ENCODE assay signal across 10 cellular contexts in the genomic region with DNA sequence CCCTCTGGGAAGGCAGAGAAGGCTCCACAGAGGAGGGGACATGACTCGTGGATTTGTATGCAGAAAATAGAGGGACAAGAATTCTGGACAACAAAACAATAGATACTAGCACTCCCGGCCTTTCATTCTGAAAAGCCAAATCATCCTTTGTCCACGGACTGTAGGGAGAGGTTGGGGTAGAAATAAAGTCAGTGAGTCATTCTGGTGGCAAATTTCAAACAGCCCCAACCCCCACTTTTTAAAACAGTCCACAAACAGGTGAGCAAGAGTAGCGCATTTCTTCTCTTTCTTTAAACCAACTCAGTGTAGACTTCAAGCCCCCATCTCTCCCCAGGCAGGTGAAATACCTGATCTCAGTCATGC. TPM values are rescaled to one million over a fixed set of nuclear protein-coding genes. Genes with fewer than 3 reads are reported as not detected.
A peak's percentile ranks its signal among the peaks of the same experiment; 100 is the strongest.
DNase-seq lines count a peak whose midpoint lies in the region; ATAC-seq and TF ChIP-seq lines count a peak whose summit lies in the region.
"Had no signal": no experiment of that assay in that cellular context is flagged by ENCODE, and none has a peak within 500 bp of the region (broad histone marks: within the 10 kb centered on the region; RNA-seq: fewer than 3 reads in every experiment).

No MANE protein-coding gene starts in this region.

- intact Hi-C loops in PC-3 (cut with micrococcal nuclease): loop anchor here (2.0 kb wide), 1 partner anchor 26 kb away; no protein-coding TSS in a partner anchor
- intact Hi-C loops in mammary epithelial cell (cut with micrococcal nuclease): loop anchor here (1.0 kb wide), 1 partner anchor 26 kb away; no protein-coding TSS in a partner anchor

- H3F3A ChIP-seq in PC-3 (ENCODE audit: low read length, unreplicated experiment): peaks cover 7% of the 10 kb centered on the region

- no peaks in the 10 kb centered on the region for H3K27me3 ChIP-seq in PC-3 (ENCODE audit: low read length)
- no peaks in the 10 kb centered on the region for H3K27me3 ChIP-seq in mammary epithelial cell (ENCODE audit: insufficient read depth, low read length)
- H3K27me3 ChIP-seq in lung (ENCODE audit: control insufficient read depth, insufficient read depth): no peaks in the 10 kb centered on the region
- H3K27me3 ChIP-seq in subcutaneous abdominal adipose tissue (ENCODE audit: control insufficient read depth in 5 of 5, insufficient read depth in 4 of 5, low read length in 5 of 5): no peaks in the 10 kb centered on the region

- in situ Hi-C loops in mammary epithelial cell (cut with MboI; ENCODE audit: low sequenced_read_pairs in 2 of 2): no loop called here

- CTCF ChIA-PET in PC-3 (lab: Charles Lee): no interaction called here
- CTCF ChIA-PET in mammary epithelial cell (lab: Charles Lee; ENCODE audit: low non-redundant PET): no interaction called here

- BruUV-seq in PC-3 (replicated peaks; lab: Mats Ljungman, UMichigan): no TSS peak
- no TSS peak for BruUV-seq in mammary epithelial cell (replicated peaks; lab: Mats Ljungman, UMichigan)

- DNase-seq in PC-3: peak; percentile 79
- peak; percentile 27 for DNase-seq in mammary epithelial cell
- no peak for DNase-seq in lung (ENCODE audit: low spot score)
- DNase-seq in NCI-H774 (lab: John Stamatoyannopoulos, UW): no peak
- no peak for DNase-seq in activated CD4-positive, CD25-positive, alpha-beta regulatory T cell (lab: John Stamatoyannopoulos, UW)
- DNase-seq in occipital lobe (lab: John Stamatoyannopoulos, UW): no peak
- DNase-seq: KBM-7, NCI-H2081 treated with DMSO at 0.1 percent for 48 hours had no signal

- WGBS in mammary epithelial cell (ENCODE audit: low coverage, missing lambda C conversion rate): 26% methylated on average over 4 of the region's 4 CpGs
- 59% methylated on average over 4 of the region's 4 CpGs for WGBS in lung, 2 donors

- TF ChIP-seq CTCF in PC-3 (conservative IDR thresholded peaks at IDR 0.05; ENCODE audit: low read depth, low read length) (no peak), mammary epithelial cell (conservative IDR thresholded peaks at IDR 0.05 in 1 of 2, IDR thresholded peaks at IDR 0.05 in 1 of 2; ENCODE audit: extremely low read depth in 1 of 2, insufficient read depth in 1 of 2, low read depth in 1 of 2, low read length in 2 of 2) (no peak), lung (IDR thresholded peaks at IDR 0.05; ENCODE audit: control extremely low read depth, extremely low read depth) (no peak)

- POLR2A ChIA-PET in PC-3 (lab: Charles Lee; ENCODE audit: unreplicated experiment): no interaction called here

- no peaks in the 10 kb centered on the region for H3K9me3 ChIP-seq in PC-3 (ENCODE audit: low read length)
- H3K9me3 ChIP-seq in mammary epithelial cell (replicated peaks; ENCODE audit: insufficient read depth, low read length): no peaks in the 10 kb centered on the region
- H3K9me3 ChIP-seq in lung (ENCODE audit: control insufficient read depth in 2 of 2, insufficient read depth in 1 of 2, low read length in 1 of 2): no peaks in the 10 kb centered on the region
- no peaks in the 10 kb centered on the region for H3K9me3 ChIP-seq in subcutaneous abdominal adipose tissue (ENCODE audit: control insufficient read depth in 5 of 5, low read length in 5 of 5)

- H3K9ac ChIP-seq in PC-3 (ENCODE audit: low read length) (peak overlapping the region; percentile 75), mammary epithelial cell (ENCODE audit: insufficient read depth, low read length) (peak overlapping the region; percentile 71), subcutaneous abdominal adipose tissue (ENCODE audit: low read length in 5 of 5) (peak overlapping the region in 4 of 5 donors; percentile 6 to 70 (median 24))

- H3K4me3 ChIP-seq in PC-3 (ENCODE audit: low read length) (peak overlapping the region; percentile 59), mammary epithelial cell (replicated peaks in 1 of 3; ENCODE audit: insufficient read depth in 1 of 3, low read depth in 2 of 3, low read length in 3 of 3) (peak overlapping the region in 1 of 3 experiments; percentile 17), lung (no peak overlapping the region), subcutaneous abdominal adipose tissue (ENCODE audit: low read depth in 1 of 5, low read length in 5 of 5) (peak overlapping the region; percentile 21 to 41 (median 38))

- dilution Hi-C loops in mammary epithelial cell (cut with HindIII; ENCODE audit: low sequenced_read_pairs): no loop called here

- H3K36me3 ChIP-seq in PC-3 (ENCODE audit: low read depth, low read length) (no peaks in the 10 kb centered on the region), mammary epithelial cell (ENCODE audit: insufficient read depth, low read length) (no peaks in the 10 kb centered on the region), lung (ENCODE audit: control insufficient read depth in 2 of 2, insufficient read depth in 2 of 2, low read length in 2 of 2) (no peaks in the 10 kb centered on the region), subcutaneous abdominal adipose tissue (ENCODE audit: control insufficient read depth in 5 of 5, insufficient read depth in 5 of 5, low read length in 5 of 5) (no peaks in the 10 kb centered on the region)

- H3K27ac ChIP-seq in PC-3 (ENCODE audit: low read length) (peak overlapping the region; percentile 98), mammary epithelial cell (ENCODE audit: insufficient read depth, low read depth, low read length) (peak overlapping the region; percentile 77), lung (ENCODE audit: low read depth in 1 of 2, low read length in 1 of 2) (peak overlapping the region; percentile 65 to 80), subcutaneous abdominal adipose tissue (ENCODE audit: low read depth, low read length) (peak overlapping the region; percentile 92)

- H3K4me1 ChIP-seq in PC-3 (ENCODE audit: insufficient read depth, low read length) (peaks cover 27% of the 10 kb centered on the region), mammary epithelial cell (ENCODE audit: insufficient read depth, low read length) (peaks cover 37% of the 10 kb centered on the region), lung (ENCODE audit: control insufficient read depth in 2 of 2, insufficient read depth in 2 of 2, low read length in 2 of 2) (peaks cover 7 to 18% of the 10 kb centered on the region in 2 donors), subcutaneous abdominal adipose tissue (ENCODE audit: control insufficient read depth in 5 of 5, insufficient read depth in 5 of 5, low read length in 5 of 5) (peaks cover 12 to 35% (median 33%) of the 10 kb centered on the region in 5 donors)

- H3K4me2 ChIP-seq in PC-3 (ENCODE audit: low read length) (peak overlapping the region; percentile 98), mammary epithelial cell (ENCODE audit: insufficient read depth, low read depth, low read length) (peak overlapping the region; percentile 81)

- H4K20me1 ChIP-seq in PC-3 (ENCODE audit: low read length) (no peaks in the 10 kb centered on the region), mammary epithelial cell (ENCODE audit: insufficient read depth, low read length) (no peaks in the 10 kb centered on the region)

- H3K79me2 ChIP-seq in PC-3 (ENCODE audit: low read length) (no peaks in the 10 kb centered on the region), mammary epithelial cell (ENCODE audit: insufficient read depth, low read length) (no peaks in the 10 kb centered on the region)

- H3K9me2 ChIP-seq in PC-3 (replicated peaks; ENCODE audit: low read length): no peaks in the 10 kb centered on the region

- H2AFZ ChIP-seq in PC-3 (ENCODE audit: low read length) (peak overlapping the region; percentile 80), mammary epithelial cell (ENCODE audit: low read depth, low read length) (peak overlapping the region; percentile 99)

- peak; percentile 85 for ATAC-seq in PC-3
- ATAC-seq in lung (ENCODE audit: insufficient read depth, low FRiP score): no peak
- no peak for ATAC-seq in HG03442 (IDR thresholded peaks at IDR 0.05; ENCODE audit: unreplicated experiment)

RNA-seq across cellular contexts. Expression of a gene that starts 56.1 kb away (rescaled TPM):
- total RNA-seq in PC-3 (2014; rRNA removed) (5.4 TPM in 2 replicates), mammary epithelial cell (10 to 100 TPM in 1 of 2 donors, 1 to 10 TPM in 1; 7.5 to 12.8 TPM), lung (10 to 100 TPM; 11.1 to 26.0 TPM), occipital lobe (20.0 TPM)
- polyA plus RNA-seq in mammary epithelial cell (4.1 TPM), lung (1 to 10 TPM; 3.1 to 4.0 TPM)
- 9.8 TPM for polyA minus RNA-seq in mammary epithelial cell

Comparison
In these comparisons a context has a peak if more than half of its experiments do, and no peak if none do; other contexts are left out.
1. DNase-seq: peak in PC-3 (single experiment) and mammary epithelial cell (single experiment); none in lung (single experiment), NCI-H774 (single experiment), activated CD4-positive, CD25-positive, alpha-beta regulatory T cell (0 of 4) and occipital lobe (single experiment).
2. H3K9ac ChIP-seq: peak in every context shown above with its lines; median percentile 75 in PC-3; 71 in mammary epithelial cell; 24 in subcutaneous abdominal adipose tissue.
3. Peak in every context shown above with its lines, with median percentiles within 50 percentile points of each other: H3K27ac ChIP-seq.